ENCODE assay signal across 17 cellular contexts in genomic region chr6:81998432-81998831, GRCh38.
DNase-seq lines count a peak whose midpoint lies in the region; ATAC-seq and TF ChIP-seq lines count a peak whose summit lies in the region.
"Had no signal": no experiment of that assay in that cellular context is flagged by ENCODE, and none has a peak within 500 bp of the region (broad histone marks: within the 10 kb centered on the region; RNA-seq: fewer than 3 reads in every experiment).

No MANE protein-coding gene starts in this region.

- no peaks in the 10 kb centered on the region for H3K27me3 ChIP-seq in PC-9 (ENCODE audit: insufficient read depth, low read depth)
- H3K27me3 ChIP-seq: BE2C, neutrophil, right atrium auricular region had no signal

- H3F3A ChIP-seq in PC-9 (ENCODE audit: insufficient read depth, low read depth) = peaks cover 6% of the 10 kb centered on the region; the same call in 1 of the 2 replicates

- CTCF ChIA-PET in PC-9 (lab: Charles Lee) = no interaction called here
- CTCF ChIA-PET in activated CD4-positive, alpha-beta T cell treated with anti-CD3 and anti-CD28 coated beads for 36 hours (lab: Charles Lee) = no interaction called here

- no peaks in the 10 kb centered on the region for H4K20me1 ChIP-seq in PC-9 (ENCODE audit: insufficient read depth)

- intact Hi-C loops in PC-9 (cut with micrococcal nuclease; ENCODE audit: unreplicated experiment) = loop anchor here (5.0 kb wide), 1 partner anchor 101 kb away; no protein-coding TSS in a partner anchor
- intact Hi-C loops in activated CD4-positive, alpha-beta T cell treated with anti-CD3 and anti-CD28 coated beads for 36 hours (cut with DNase I, micrococcal nuclease) = no loop called here

- no peaks in the 10 kb centered on the region for H3K9me3 Mint-ChIP-seq in activated CD4-positive, alpha-beta T cell treated with anti-CD3 and anti-CD28 coated beads for 36 hours (ENCODE audit: low read depth)
- no peaks in the 10 kb centered on the region for H3K9me3 Mint-ChIP-seq in stimulated activated naive B cell treated with anti-CD40 and anti-IgM and Interleukin-4, amounts not matched to agents 10 μg/mL and 1 μg/mL and 100 μg/mL, for 72 hours
- H3K9me3 Mint-ChIP-seq: dendritic cell treated with granulocyte-macrophage colony-stimulating factor and Interleukin-4, amounts not matched to agents 40 ng/mL and 50 ng/mL, for 4 days had no signal

- no peak overlapping the region for H2AFZ ChIP-seq in PC-9

- H3K4me1 ChIP-seq in PC-9 (replicated peaks; ENCODE audit: insufficient read depth) = peaks cover 37% of the 10 kb centered on the region
- H3K4me1 ChIP-seq: BE2C, right atrium auricular region had no signal

- ATAC-seq in activated CD4-positive, alpha-beta T cell treated with anti-CD3 and anti-CD28 coated beads for 36 hours = no peak
- ATAC-seq in stimulated activated naive B cell treated with anti-CD40 and anti-IgM and Interleukin-4, amounts not matched to agents 10 μg/mL and 1 μg/mL and 100 μg/mL, for 72 hours (replicated peaks) = no peak
- ATAC-seq: WTC11 had no signal

- BruUV-seq in PC-9 (replicated peaks; lab: Mats Ljungman, UMichigan) = no TSS peak

- H3K4me1 Mint-ChIP-seq in activated CD4-positive, alpha-beta T cell treated with anti-CD3 and anti-CD28 coated beads for 36 hours = peaks cover 3% of the 10 kb centered on the region
- H3K4me1 Mint-ChIP-seq in stimulated activated naive B cell treated with anti-CD40 and anti-IgM and Interleukin-4, amounts not matched to agents 10 μg/mL and 1 μg/mL and 100 μg/mL, for 72 hours = no peaks in the 10 kb centered on the region

- H3K4me3 Mint-ChIP-seq in activated CD4-positive, alpha-beta T cell treated with anti-CD3 and anti-CD28 coated beads for 36 hours = no peak overlapping the region
- no peak overlapping the region for H3K4me3 Mint-ChIP-seq in stimulated activated naive B cell treated with anti-CD40 and anti-IgM and Interleukin-4, amounts not matched to agents 10 μg/mL and 1 μg/mL and 100 μg/mL, for 72 hours
- H3K4me3 Mint-ChIP-seq: dendritic cell treated with granulocyte-macrophage colony-stimulating factor and Interleukin-4, amounts not matched to agents 40 ng/mL and 50 ng/mL, for 4 days; WTC11 had no signal

- no peaks in the 10 kb centered on the region for H3K27me3 Mint-ChIP-seq in activated CD4-positive, alpha-beta T cell treated with anti-CD3 and anti-CD28 coated beads for 36 hours
- H3K27me3 Mint-ChIP-seq in stimulated activated naive B cell treated with anti-CD40 and anti-IgM and Interleukin-4, amounts not matched to agents 10 μg/mL and 1 μg/mL and 100 μg/mL, for 72 hours = no peaks in the 10 kb centered on the region
- H3K27me3 Mint-ChIP-seq: dendritic cell treated with granulocyte-macrophage colony-stimulating factor and Interleukin-4, amounts not matched to agents 40 ng/mL and 50 ng/mL, for 4 days had no signal

- H3K79me2 ChIP-seq in PC-9 (ENCODE audit: low read depth) = no peaks in the 10 kb centered on the region

- H3K27ac ChIP-seq in PC-9 = peak overlapping the region; percentile 89
- H3K27ac ChIP-seq: neutrophil had no signal

- H3K9me3 ChIP-seq in PC-9 (ENCODE audit: insufficient read depth, low read depth) = no peaks in the 10 kb centered on the region
- H3K9me3 ChIP-seq: BE2C, neutrophil, right atrium auricular region had no signal

- DNase-seq in AG20443 (ENCODE audit: low spot score) (peak; percentile 56), PC-9 (no peak), choroid plexus epithelial cell (ENCODE audit: low read depth) (peak; percentile 81), myocyte (ENCODE audit: low read depth) (peak; percentile 51), T-helper 9 cell (no peak)
- DNase-seq in activated CD4-positive, alpha-beta T cell treated with anti-CD3 and anti-CD28 coated beads for 36 hours = no peak
- no peak for DNase-seq in stimulated activated naive B cell treated with anti-CD40 and anti-IgM and Interleukin-4, amounts not matched to agents 10 μg/mL and 1 μg/mL and 100 μg/mL, for 72 hours
- no peak for DNase-seq in stimulated activated naive CD4-positive, alpha-beta T cell (lab: John Stamatoyannopoulos, UW)
- DNase-seq: activated effector memory CD4-positive, alpha-beta T cell treated with anti-CD3 and anti-CD28 coated beads, Interleukin-2, amount 50 U/mL, for 16 hours; aorta; BE2C; NCI-H2107; stimulated activated CD4-positive, alpha-beta T cell treated with anti-CD3 and anti-CD28 coated beads, Interleukin-2, amount 100 ng/mL, for 24 hours had no signal

- H3K36me3 Mint-ChIP-seq in activated CD4-positive, alpha-beta T cell treated with anti-CD3 and anti-CD28 coated beads for 36 hours (ENCODE audit: low read depth) = no peaks in the 10 kb centered on the region
- no peaks in the 10 kb centered on the region for H3K36me3 Mint-ChIP-seq in stimulated activated naive B cell treated with anti-CD40 and anti-IgM and Interleukin-4, amounts not matched to agents 10 μg/mL and 1 μg/mL and 100 μg/mL, for 72 hours
- H3K36me3 Mint-ChIP-seq: WTC11 had no signal

- no peaks in the 10 kb centered on the region for H3K9me2 ChIP-seq in PC-9 (ENCODE audit: insufficient read depth)

- H3K27ac Mint-ChIP-seq in activated CD4-positive, alpha-beta T cell treated with anti-CD3 and anti-CD28 coated beads for 36 hours = no peak overlapping the region
- H3K27ac Mint-ChIP-seq in stimulated activated naive B cell treated with anti-CD40 and anti-IgM and Interleukin-4, amounts not matched to agents 10 μg/mL and 1 μg/mL and 100 μg/mL, for 72 hours = no peak overlapping the region
- H3K27ac Mint-ChIP-seq: WTC11 had no signal

- no peaks in the 10 kb centered on the region for H3K36me3 ChIP-seq in PC-9 (ENCODE audit: low read depth)
- H3K36me3 ChIP-seq: BE2C, neutrophil, right atrium auricular region had no signal

- H3K4me3 ChIP-seq in PC-9 (no peak overlapping the region), choroid plexus epithelial cell (ENCODE audit: low read depth, low read length) (no peak overlapping the region)
- H3K4me3 ChIP-seq: right atrium auricular region had no signal

- POLR2A ChIA-PET in PC-9 (lab: Charles Lee; ENCODE audit: unreplicated experiment) = no interaction called here
- POLR2A ChIA-PET in activated CD4-positive, alpha-beta T cell treated with anti-CD3 and anti-CD28 coated beads for 36 hours (lab: Charles Lee) = no interaction called here

- H3K4me2 ChIP-seq in PC-9 = no peak overlapping the region

- TF ChIP-seq CTCF in PC-9 (conservative IDR thresholded peaks at IDR 0.05) = no peak
- no peak for TF ChIP-seq CTCF in choroid plexus epithelial cell (conservative IDR thresholded peaks at IDR 0.05; ENCODE audit: low read depth, low read length)

Comparison
In these comparisons a context has a peak if more than half of its experiments do, and no peak if none do; other contexts are left out.
1. DNase-seq: peak in AG20443 (single experiment), choroid plexus epithelial cell (single experiment) and myocyte (single experiment); none in PC-9 (0 of 2), activated CD4-positive, alpha-beta T cell treated with anti-CD3 and anti-CD28 coated beads for 36 hours (single experiment), T-helper 9 cell (single experiment), stimulated activated naive B cell treated with anti-CD40 and anti-IgM and Interleukin-4, amounts not matched to agents 10 μg/mL and 1 μg/mL and 100 μg/mL, for 72 hours (single experiment) and stimulated activated naive CD4-positive, alpha-beta T cell (0 of 6).